Comparison of ENCODE assay signal across 32 cellular contexts in the genomic region with DNA sequence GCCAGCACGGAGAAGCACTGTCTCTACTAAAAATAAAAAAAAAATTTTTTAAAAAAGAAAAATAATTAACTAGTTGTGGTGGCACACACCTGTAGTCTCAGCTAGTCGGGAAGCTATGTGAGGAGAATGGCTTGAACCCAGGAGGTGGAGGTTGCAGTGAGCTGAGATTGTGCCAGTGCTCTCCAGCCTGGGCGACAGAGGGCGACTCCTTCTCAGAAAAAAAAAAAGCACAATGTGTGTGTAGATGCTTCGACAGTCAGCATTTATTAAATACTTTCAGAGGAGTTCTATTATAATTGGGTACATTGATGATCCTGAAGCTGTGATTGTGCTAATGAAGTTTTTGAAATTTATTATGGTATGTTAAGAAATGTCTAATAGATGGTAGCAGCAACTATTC. TPM values are rescaled to one million over a fixed set of nuclear protein-coding genes. Genes with fewer than 3 reads are reported as not detected.
"Had no signal": no experiment of that assay in that cellular context is flagged by ENCODE, and none has a peak within 500 bp of the region (broad histone marks: within the 10 kb centered on the region; RNA-seq: fewer than 3 reads in every experiment).

No MANE protein-coding gene starts in this region.

- DNase-seq: activated CD4-positive, alpha-beta memory T cell treated with anti-CD3 and anti-CD28 coated beads, Interleukin-2, amount 10 ng/mL, durations not matched to agents 7 days and 5 days; activated CD4-positive, alpha-beta T cell treated with anti-CD3 and anti-CD28 coated beads for 1 hour; activated CD4-positive, alpha-beta T cell treated with anti-CD3 and anti-CD28 coated beads for 48 hours; activated CD4-positive, CD25-positive, alpha-beta regulatory T cell; activated effector memory CD4-positive, alpha-beta T cell treated with anti-CD3 and anti-CD28 coated beads, Interleukin-2, amount 50 U/mL, for 16 hours; activated naive CD4-positive, alpha-beta T cell; activated naive CD4-positive, alpha-beta T cell treated with anti-CD3 and anti-CD28 coated beads, Interleukin-2, amount 50 U/mL, for 16 hours; activated naive CD8-positive, alpha-beta T cell treated with anti-CD3 and anti-CD28 coated beads for 36 hours; activated T-cell treated with anti-CD3 and anti-CD28 coated beads, Interleukin-2, amount 50 U/mL, for 1 hour; activated T-cell treated with anti-CD3 and anti-CD28 coated beads, Interleukin-2, amount 50 U/mL, for 72 hours; amniotic stem cell; aorta; brain microvascular endothelial cell; central memory CD4-positive, alpha-beta T cell; Kasumi-1; MG63; NCI-H1048; NCI-H1436 treated with DMSO at 0.1 percent for 48 hours; NCI-H1694 treated with DMSO at 0.1 percent for 48 hours; NCI-H2029; NCI-H510A; NCI-H748 treated with DMSO at 0.1 percent for 48 hours; PC-3; Peyer's patch; RPMI8226; SHP77 treated with DMSO at 0.1 percent for 48 hours; T-cell; T-helper 17 cell; WERI-Rb-1 had no signal

- H3K36me3 ChIP-seq: brain microvascular endothelial cell, MG63, Peyer's patch, SJSA1, WERI-Rb-1 had no signal

- H3K27ac ChIP-seq: brain microvascular endothelial cell, Peyer's patch, SJSA1, WERI-Rb-1 had no signal

- H3K4me3 ChIP-seq: MG63, Peyer's patch, SJSA1 had no signal

- H3K27me3 ChIP-seq: brain microvascular endothelial cell, MG63, Peyer's patch, SJSA1 had no signal

- H3K9me3 ChIP-seq: MG63, Peyer's patch, SJSA1 had no signal

- H3K4me1 ChIP-seq: Peyer's patch, SJSA1 had no signal

RNA-seq across cellular contexts. Expression of gene XIRP2, which starts 46.5 kb away (rescaled TPM):
- total RNA-seq: activated CD4-positive, alpha-beta memory T cell treated with anti-CD3 and anti-CD28 coated beads, Interleukin-2, amount 10 ng/mL, durations not matched to agents 7 days and 5 days; activated CD8-positive, alpha-beta memory T cell treated with anti-CD3 and anti-CD28 coated beads for 36 hours; activated naive CD8-positive, alpha-beta T cell treated with anti-CD3 and anti-CD28 coated beads for 36 hours; activated T-cell treated with anti-CD3 and anti-CD28 coated beads, Interleukin-2, amount 50 U/mL, for 72 hours; activated T-helper 17 cell treated with anti-CD3 and anti-CD28 coated beads, Interleukin-2, amount 50 U/mL, for 72 hours; Peyer's patch; SJSA1; T-cell had no signal
